ENCODE assay signal across 18 cellular contexts in genomic region chr9:133916159-133916541, GRCh38.
DNase-seq lines count a peak whose midpoint lies in the region; TF ChIP-seq lines count a peak whose summit lies in the region.
"Had no signal": no experiment of that assay in that cellular context is flagged by ENCODE, and none has a peak within 500 bp of the region (broad histone marks: within the 10 kb centered on the region; RNA-seq: fewer than 3 reads in every experiment).

No MANE protein-coding gene starts in this region.

- H3K9me3 ChIP-seq in A673 (ENCODE audit: low read depth, low read length, poor library complexity, severe bottlenecking) (no peaks in the 10 kb centered on the region), ectodermal cell (ENCODE audit: control insufficient read depth, low read length) (no peaks in the 10 kb centered on the region), suprapubic skin (no peaks in the 10 kb centered on the region)
- H3K9me3 ChIP-seq: heart left ventricle, prostate gland, vagina had no signal

- TF ChIP-seq CTCF in A673 (conservative IDR thresholded peaks at IDR 0.05; ENCODE audit: low read depth, low read length) (no peak), nephron progenitor cell (IDR thresholded peaks at IDR 0.05) (no peak), suprapubic skin (IDR thresholded peaks at IDR 0.05) (no peak)

- H3K27me3 ChIP-seq in A673 (replicated peaks; ENCODE audit: insufficient read depth, low read depth, low read length, poor library complexity) (no peaks in the 10 kb centered on the region), ectodermal cell (ENCODE audit: control insufficient read depth, insufficient read depth, low read length, poor library complexity, severe bottlenecking) (no peaks in the 10 kb centered on the region), suprapubic skin (no peaks in the 10 kb centered on the region)
- H3K27me3 ChIP-seq: heart left ventricle, vagina had no signal

- H3K27ac ChIP-seq in A673 (ENCODE audit: low read depth, low read length, poor library complexity, severe bottlenecking): no peak overlapping the region
- H3K27ac ChIP-seq in ectodermal cell (ENCODE audit: insufficient read depth, low read depth, low read length, poor library complexity, severe bottlenecking): peak overlapping the region; percentile 44
- no peak overlapping the region for H3K27ac ChIP-seq in suprapubic skin
- H3K27ac ChIP-seq: GM23248, prostate gland, vagina had no signal

- H3K4me3 Mint-ChIP-seq in nephron progenitor cell: peak overlapping the region; percentile 39

- H3K36me3 ChIP-seq in A673 (ENCODE audit: insufficient read depth, low read length, poor library complexity, severe bottlenecking) (no peaks in the 10 kb centered on the region), ectodermal cell (ENCODE audit: control insufficient read depth, insufficient read depth, low read length) (no peaks in the 10 kb centered on the region), suprapubic skin (no peaks in the 10 kb centered on the region)
- H3K36me3 ChIP-seq: heart left ventricle, prostate gland, vagina had no signal

- POLR2A ChIA-PET in A673 (lab: Charles Lee; ENCODE audit: low non-redundant PET): no interaction called here

- H3K36me3 Mint-ChIP-seq in nephron progenitor cell (ENCODE audit: low read depth): no peaks in the 10 kb centered on the region

- H3K4me3 ChIP-seq in A673 (ENCODE audit: low read depth, low read length, poor library complexity, severe bottlenecking) (no peak overlapping the region), ectodermal cell (ENCODE audit: insufficient read depth, low read depth, low read length) (no peak overlapping the region), suprapubic skin (no peak overlapping the region)
- H3K4me3 ChIP-seq: GM23248, heart left ventricle, prostate gland, vagina had no signal

- TF ChIP-seq EP300 in suprapubic skin (IDR thresholded peaks at IDR 0.05): no peak

- peaks cover 10% of the 10 kb centered on the region for H3K27me3 Mint-ChIP-seq in nephron progenitor cell (ENCODE audit: low read depth, poor library complexity)

- peaks cover 88% of the 10 kb centered on the region for H3K4me1 Mint-ChIP-seq in nephron progenitor cell

- no peak for TF ChIP-seq POLR2A in suprapubic skin (IDR thresholded peaks at IDR 0.05)

- intact Hi-C loops in A673 (cut with micrococcal nuclease; ENCODE audit: unreplicated experiment): no loop called here

- H3K27ac Mint-ChIP-seq in nephron progenitor cell: peak overlapping the region; percentile 68

- WGBS in ectodermal cell, 2 experiments: 84 to 86% methylated on average over 15 to 16 of the region's 16 CpGs
- 69% methylated on average over 15 of the region's 16 CpGs for WGBS in suprapubic skin

- DNase-seq in A673 (ENCODE audit: low spot score) (peak; percentile 30), RPMI7951 (ENCODE audit: low read depth) (peak; percentile 67), nephron progenitor cell (no peak), suprapubic skin (ENCODE audit: low spot score in 2 of 2) (no peak), NCI-H748 (lab: John Stamatoyannopoulos, UW; ENCODE audit: unreplicated experiment) (no peak), NCI-H1417 (lab: John Stamatoyannopoulos, UW) (no peak), GM19238 (ENCODE audit: insufficient read length, low spot score) (no peak)
- DNase-seq: COR-L47; erythroblast; GM23248; Karpas-422; NCI-H226; NK-92 treated with Interleukin-12 subunit alpha and Interleukin-12 subunit beta, amount 100 ng/mL, for 24 hours; stimulated activated naive CD8-positive, alpha-beta T cell treated with anti-CD3 and anti-CD28 coated beads, Interleukin-15, Interleukin-2, amounts not matched to agents 100 U/mL and 50 U/mL, for 24 hours had no signal

- no TSS peak for BruUV-seq in A673 (replicated peaks; lab: Mats Ljungman, UMichigan)

- no peaks in the 10 kb centered on the region for H3K9me3 Mint-ChIP-seq in nephron progenitor cell

- CTCF ChIA-PET in A673 (lab: Charles Lee): no interaction called here

- H3K4me1 ChIP-seq in A673 (ENCODE audit: insufficient read depth, low read length, poor library complexity, severe bottlenecking) (peaks cover 8% of the 10 kb centered on the region), ectodermal cell (ENCODE audit: control insufficient read depth, insufficient read depth, low read length) (peaks cover 66% of the 10 kb centered on the region), suprapubic skin (peaks cover 12% of the 10 kb centered on the region)
- H3K4me1 ChIP-seq: prostate gland had no signal

Comparison
In these comparisons a context has a peak if more than half of its experiments do, and no peak if none do; other contexts are left out.
1. DNase-seq: peak in A673 (single experiment) and RPMI7951 (single experiment); none in nephron progenitor cell (single experiment), suprapubic skin (0 of 2), NCI-H748 (single experiment), NCI-H1417 (0 of 3) and GM19238 (single experiment).